In the genomic region with DNA sequence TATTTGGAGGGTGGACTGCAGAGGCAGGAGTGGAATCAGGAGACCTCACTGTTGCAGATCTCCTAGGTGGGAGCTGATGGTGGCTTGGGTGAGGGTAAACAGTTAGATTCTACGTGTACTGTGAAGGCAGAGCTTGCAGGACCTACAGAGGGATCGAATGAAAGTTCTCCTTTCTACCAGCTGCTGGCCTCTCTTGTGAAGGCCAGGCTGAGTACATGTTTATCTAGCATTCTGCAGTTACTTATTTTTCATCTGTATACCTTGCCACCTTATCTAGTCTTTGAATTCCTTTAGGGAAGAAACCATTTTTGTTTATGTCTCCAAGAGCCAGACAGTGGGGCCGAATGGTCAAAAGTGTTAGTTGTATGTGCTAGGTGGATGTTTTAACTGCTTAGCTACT, we compare ENCODE assay signal across 20 cellular contexts. TPM values are rescaled to one million over a fixed set of nuclear protein-coding genes. Genes with fewer than 3 reads are reported as not detected.
A peak's percentile ranks its signal among the peaks of the same experiment; 100 is the strongest.
DNase-seq lines count a peak whose midpoint lies in the region; ATAC-seq and TF ChIP-seq lines count a peak whose summit lies in the region.
"Had no signal": no experiment of that assay in that cellular context is flagged by ENCODE, and none has a peak within 500 bp of the region (broad histone marks: within the 10 kb centered on the region; RNA-seq: fewer than 3 reads in every experiment).

No MANE protein-coding gene starts in this region.

- H3K27ac ChIP-seq in GM23338 (ENCODE audit: low read depth) (no peak overlapping the region), mesenchymal stem cell (ENCODE audit: low read length, poor library complexity, severe bottlenecking) (peak overlapping the region; percentile 46)
- H3K27ac ChIP-seq: cardiac muscle cell, epithelial cell of prostate had no signal

- H3K4me1 ChIP-seq in GM23338 (ENCODE audit: insufficient read depth): peaks cover 38% of the 10 kb centered on the region
- H3K4me1 ChIP-seq in mesenchymal stem cell (ENCODE audit: control insufficient read depth, insufficient read depth, low read depth, low read length): peaks cover 14% of the 10 kb centered on the region
- no peaks in the 10 kb centered on the region for H3K4me1 ChIP-seq in BE2C

- H2BK15ac ChIP-seq in mesenchymal stem cell (ENCODE audit: low read depth, poor library complexity, severe bottlenecking): no peak overlapping the region

- H2BK120ac ChIP-seq in mesenchymal stem cell (ENCODE audit: low read depth, low read length): no peak overlapping the region

- H2BK5ac ChIP-seq in mesenchymal stem cell (ENCODE audit: low read depth, low read length, poor library complexity, severe bottlenecking): no peak overlapping the region

- peaks cover 77% of the 10 kb centered on the region for H3K36me3 Mint-ChIP-seq in activated CD4-positive, alpha-beta T cell treated with anti-CD3 and anti-CD28 coated beads, Interleukin-2, amount 10 ng/mL, durations not matched to agents 24 days and 14 days (ENCODE audit: low read depth)
- no peaks in the 10 kb centered on the region; the same call in 2 of the 3 replicates for H3K36me3 Mint-ChIP-seq in GM23338 (ENCODE audit: low read depth)
- peaks cover 68% of the 10 kb centered on the region for H3K36me3 Mint-ChIP-seq in activated T-helper 1 cell treated with anti-CD3 and anti-CD28 coated beads, Interleukin-12 subunit alpha, Interleukin-12 subunit beta, Interleukin-2, Interleukin-4 antibody, amounts not matched to agents 30 ng/mL and 10 ng/mL and 1 ng/mL, durations not matched to agents 14 hours and 24 hours and 36 hours (ENCODE audit: low read depth)

- H3K79me2 ChIP-seq in GM23338 (replicated peaks; ENCODE audit: insufficient read depth): no peaks in the 10 kb centered on the region
- H3K79me2 ChIP-seq: hepatocyte had no signal

- H3K27me3 Mint-ChIP-seq in activated CD4-positive, alpha-beta T cell treated with anti-CD3 and anti-CD28 coated beads, Interleukin-2, amount 10 ng/mL, durations not matched to agents 24 days and 14 days: no peaks in the 10 kb centered on the region
- H3K27me3 Mint-ChIP-seq in GM23338 (ENCODE audit: insufficient read depth, low read depth, poor library complexity): peaks cover 4% of the 10 kb centered on the region
- H3K27me3 Mint-ChIP-seq in activated T-helper 1 cell treated with anti-CD3 and anti-CD28 coated beads, Interleukin-12 subunit alpha, Interleukin-12 subunit beta, Interleukin-2, Interleukin-4 antibody, amounts not matched to agents 30 ng/mL and 10 ng/mL and 1 ng/mL, durations not matched to agents 14 hours and 24 hours and 36 hours (ENCODE audit: insufficient read depth): no peaks in the 10 kb centered on the region
- H3K27me3 Mint-ChIP-seq: IgD-negative memory B cell had no signal

- 75% methylated on average over 2 of the region's 3 CpGs for WGBS in mesenchymal stem cell

- no peaks in the 10 kb centered on the region for H3K9me3 ChIP-seq in mesenchymal stem cell (ENCODE audit: control insufficient read depth, low read length)
- peaks cover 3% of the 10 kb centered on the region; the same call in 1 of the 2 replicates for H3K9me3 ChIP-seq in BE2C

- H3K4me1 Mint-ChIP-seq in activated CD4-positive, alpha-beta T cell treated with anti-CD3 and anti-CD28 coated beads, Interleukin-2, amount 10 ng/mL, durations not matched to agents 24 days and 14 days: peaks cover 64% of the 10 kb centered on the region
- peaks cover 29% of the 10 kb centered on the region for H3K4me1 Mint-ChIP-seq in GM23338
- peaks cover 84% of the 10 kb centered on the region for H3K4me1 Mint-ChIP-seq in activated T-helper 1 cell treated with anti-CD3 and anti-CD28 coated beads, Interleukin-12 subunit alpha, Interleukin-12 subunit beta, Interleukin-2, Interleukin-4 antibody, amounts not matched to agents 30 ng/mL and 10 ng/mL and 1 ng/mL, durations not matched to agents 14 hours and 24 hours and 36 hours (ENCODE audit: low read depth)

- no peak overlapping the region for H3K4me3 ChIP-seq in GM23338
- H3K4me3 ChIP-seq in mesenchymal stem cell (ENCODE audit: insufficient read depth in 1 of 2, low read depth in 1 of 2, low read length in 2 of 2): no peak overlapping the region
- H3K4me3 ChIP-seq in BE2C (ENCODE audit: low read depth, low read length): no peak overlapping the region
- H3K4me3 ChIP-seq: cardiac muscle cell, hepatocyte had no signal

- H3K4me2 ChIP-seq in GM23338 (no peak overlapping the region), mesenchymal stem cell (ENCODE audit: low read length, poor library complexity, severe bottlenecking) (no peak overlapping the region)
- H3K4me2 ChIP-seq: hepatocyte had no signal

- H3K27ac Mint-ChIP-seq in activated CD4-positive, alpha-beta T cell treated with anti-CD3 and anti-CD28 coated beads, Interleukin-2, amount 10 ng/mL, durations not matched to agents 24 days and 14 days: peak overlapping the region; percentile 72
- H3K27ac Mint-ChIP-seq in GM23338: no peak overlapping the region
- peak overlapping the region; percentile 77 for H3K27ac Mint-ChIP-seq in activated T-helper 1 cell treated with anti-CD3 and anti-CD28 coated beads, Interleukin-12 subunit alpha, Interleukin-12 subunit beta, Interleukin-2, Interleukin-4 antibody, amounts not matched to agents 30 ng/mL and 10 ng/mL and 1 ng/mL, durations not matched to agents 14 hours and 24 hours and 36 hours
- H3K27ac Mint-ChIP-seq: IgD-negative memory B cell had no signal

- H3K9ac ChIP-seq in mesenchymal stem cell (ENCODE audit: low read length): no peak overlapping the region

- H3K27me3 ChIP-seq in GM23338 (ENCODE audit: insufficient read depth) (no peaks in the 10 kb centered on the region), mesenchymal stem cell (ENCODE audit: control insufficient read depth in 1 of 2, insufficient read depth in 1 of 2, low read length in 2 of 2) (no peaks in the 10 kb centered on the region), BE2C (peaks cover 23% of the 10 kb centered on the region)
- H3K27me3 ChIP-seq: cardiac muscle cell, hepatocyte had no signal

- TF ChIP-seq CTCF in GM23338 (conservative IDR thresholded peaks at IDR 0.05; ENCODE audit: low read depth in 2 of 2) (no peak), BE2C (IDR thresholded peaks at IDR 0.05; ENCODE audit: low read depth, low read length) (no peak)

- H2AFZ ChIP-seq in GM23338 (0 out of 2 replicates have a peak overlapping the region, but pooled peaks have one; percentile 19), mesenchymal stem cell (ENCODE audit: low read depth, low read length) (no peak overlapping the region)
- H2AFZ ChIP-seq: hepatocyte had no signal

- ATAC-seq in GM23338: no peak
- no peak for ATAC-seq in HG03139 (IDR thresholded peaks at IDR 0.05; ENCODE audit: unreplicated experiment)

- intact Hi-C loops in activated CD4-positive, alpha-beta T cell treated with anti-CD3 and anti-CD28 coated beads, Interleukin-2, amount 10 ng/mL, durations not matched to agents 24 days and 14 days (cut with micrococcal nuclease): no loop called here
- intact Hi-C loops in activated T-helper 1 cell treated with anti-CD3 and anti-CD28 coated beads, Interleukin-12 subunit alpha, Interleukin-12 subunit beta, Interleukin-2, Interleukin-4 antibody, amounts not matched to agents 30 ng/mL and 10 ng/mL and 1 ng/mL, durations not matched to agents 14 hours and 24 hours and 36 hours (cut with micrococcal nuclease): no loop called here

- H4K20me1 ChIP-seq in GM23338 (replicated peaks; ENCODE audit: insufficient read depth): no peaks in the 10 kb centered on the region

- H2BK12ac ChIP-seq in mesenchymal stem cell (ENCODE audit: low read length in 2 of 2): no peak overlapping the region

- H3K23ac ChIP-seq in mesenchymal stem cell (ENCODE audit: low read length in 2 of 2): no peak overlapping the region

- peaks cover 4% of the 10 kb centered on the region; the same call in 1 of the 2 replicates for H3F3A ChIP-seq in GM23338 (replicated peaks; ENCODE audit: low read depth)

- H4K8ac ChIP-seq in mesenchymal stem cell (ENCODE audit: low read length): no peak overlapping the region

- H3K9me2 ChIP-seq in GM23338 (ENCODE audit: insufficient read depth): peaks cover 7% of the 10 kb centered on the region

- H3K9me3 Mint-ChIP-seq in activated CD4-positive, alpha-beta T cell treated with anti-CD3 and anti-CD28 coated beads, Interleukin-2, amount 10 ng/mL, durations not matched to agents 24 days and 14 days: no peaks in the 10 kb centered on the region
- no peaks in the 10 kb centered on the region; the same call in 2 of the 3 replicates for H3K9me3 Mint-ChIP-seq in GM23338
- H3K9me3 Mint-ChIP-seq in activated T-helper 1 cell treated with anti-CD3 and anti-CD28 coated beads, Interleukin-12 subunit alpha, Interleukin-12 subunit beta, Interleukin-2, Interleukin-4 antibody, amounts not matched to agents 30 ng/mL and 10 ng/mL and 1 ng/mL, durations not matched to agents 14 hours and 24 hours and 36 hours: no peaks in the 10 kb centered on the region
- H3K9me3 Mint-ChIP-seq: IgD-negative memory B cell had no signal

- no peak overlapping the region for H4K91ac ChIP-seq in mesenchymal stem cell (ENCODE audit: low read length)

- H3K36me3 ChIP-seq in GM23338 (ENCODE audit: insufficient read depth) (no peaks in the 10 kb centered on the region), mesenchymal stem cell (ENCODE audit: control insufficient read depth in 1 of 2, insufficient read depth in 2 of 2, low read depth in 1 of 2, low read length in 2 of 2) (peaks cover 0 to 2% of the 10 kb centered on the region in 2 experiments), BE2C (no peaks in the 10 kb centered on the region)
- H3K36me3 ChIP-seq: cardiac muscle cell had no signal

- H3K14ac ChIP-seq in mesenchymal stem cell (ENCODE audit: low read length in 2 of 2): no peak overlapping the region

- H2AK5ac ChIP-seq in mesenchymal stem cell (ENCODE audit: low read length, severe bottlenecking): peak overlapping the region; percentile 54

- no peak overlapping the region for H3K18ac ChIP-seq in mesenchymal stem cell (ENCODE audit: low read depth in 1 of 2, low read length in 2 of 2)

- DNase-seq in activated CD4-positive, alpha-beta T cell treated with anti-CD3 and anti-CD28 coated beads, Interleukin-2, amount 10 ng/mL, durations not matched to agents 24 days and 14 days: no peak
- DNase-seq in activated CD4-positive, alpha-beta T cell treated with anti-CD3 and anti-CD28 coated beads for 48 hours: no peak
- DNase-seq in GM23338 (ENCODE audit: low spot score) (no peak), mesenchymal stem cell (no peak), BE2C (no peak), NCI-H1436 treated with DMSO at 0.1 percent for 48 hours (lab: John Stamatoyannopoulos, UW) (no peak)
- DNase-seq in activated T-helper 1 cell treated with anti-CD3 and anti-CD28 coated beads, Interleukin-12 subunit alpha, Interleukin-12 subunit beta, Interleukin-2, Interleukin-4 antibody, amounts not matched to agents 30 ng/mL and 10 ng/mL and 1 ng/mL, durations not matched to agents 14 hours and 24 hours and 36 hours (ENCODE audit: low spot score): no peak
- DNase-seq: activated CD4-positive, CD25-positive, alpha-beta regulatory T cell; activated effector memory CD4-positive, alpha-beta T cell treated with Interleukin-2 at 50 U/mL for 16 hours; NCI-H146; NCI-H2171 treated with DMSO at 0.1 percent for 48 hours; retina; SIG-M5; stimulated activated CD4-positive, alpha-beta T cell treated with anti-CD3 and anti-CD28 coated beads, Interleukin-4, amount 100 ng/mL, for 4 hours; T1000 had no signal

- no peak overlapping the region for H3K4ac ChIP-seq in mesenchymal stem cell (ENCODE audit: low read depth in 1 of 2, low read length in 2 of 2)

- peaks cover 9% of the 10 kb centered on the region for H3K79me1 ChIP-seq in mesenchymal stem cell (replicated peaks; ENCODE audit: low read length, poor library complexity, severe bottlenecking)

- H3K4me3 Mint-ChIP-seq in activated CD4-positive, alpha-beta T cell treated with anti-CD3 and anti-CD28 coated beads, Interleukin-2, amount 10 ng/mL, durations not matched to agents 24 days and 14 days: peak overlapping the region; percentile 48
- no peak overlapping the region for H3K4me3 Mint-ChIP-seq in GM23338
- H3K4me3 Mint-ChIP-seq in activated T-helper 1 cell treated with anti-CD3 and anti-CD28 coated beads, Interleukin-12 subunit alpha, Interleukin-12 subunit beta, Interleukin-2, Interleukin-4 antibody, amounts not matched to agents 30 ng/mL and 10 ng/mL and 1 ng/mL, durations not matched to agents 14 hours and 24 hours and 36 hours: no peak overlapping the region
- H3K4me3 Mint-ChIP-seq: IgD-negative memory B cell had no signal

RNA-seq across cellular contexts. Expression of gene PTTG1, which starts 57.6 kb away (rescaled TPM):
- 88.9 and 94.3 TPM in 2 replicates for total RNA-seq in activated CD4-positive, alpha-beta T cell treated with anti-CD3 and anti-CD28 coated beads, Interleukin-2, amount 10 ng/mL, durations not matched to agents 24 days and 14 days
- 229 and 394 TPM in 2 replicates for total RNA-seq in GM23338 (2014; rRNA removed; shearing (Covaris generic))
- polyA plus RNA-seq in GM23338 (2016; fragmentation: Nextera tagmentation; extraction: Ambion mirVana): 579 and 620 TPM in 2 replicates
- 69.9 and 75.5 TPM in 2 replicates for total RNA-seq in activated T-helper 1 cell treated with anti-CD3 and anti-CD28 coated beads, Interleukin-12 subunit alpha, Interleukin-12 subunit beta, Interleukin-2, Interleukin-4 antibody, amounts not matched to agents 30 ng/mL and 10 ng/mL and 1 ng/mL, durations not matched to agents 14 hours and 24 hours and 36 hours
- 41.6 TPM for polyA plus RNA-seq in mesenchymal stem cell (2013, experiment 1 of 2)
- polyA plus RNA-seq in mesenchymal stem cell (2013, experiment 2 of 2): 39.5 TPM
- 20.5 TPM for polyA plus RNA-seq in BE2C (2012; ENCODE audit: insufficient read depth, insufficient read length, low read depth)
